ENCODE assay signal across 17 cellular contexts in the genomic region with DNA sequence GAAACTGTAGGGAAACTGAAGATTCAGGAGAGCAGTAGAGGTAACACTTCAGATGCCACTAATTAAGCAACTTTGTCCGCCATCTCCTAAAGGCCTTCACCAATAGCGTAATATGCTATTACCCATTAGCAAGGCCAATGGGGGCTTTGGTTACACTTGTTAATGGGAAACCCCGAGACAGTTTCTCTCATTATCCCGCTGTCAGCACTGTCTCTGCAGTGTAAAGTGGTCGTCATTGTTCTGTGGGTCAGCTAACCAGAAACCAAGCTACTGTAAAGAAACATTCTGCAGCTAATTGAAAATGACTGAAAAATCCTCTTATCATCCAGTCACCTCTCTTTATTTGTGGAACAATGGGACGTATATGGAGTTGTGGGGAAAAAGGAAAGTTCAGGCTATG.
"Had no signal": no experiment of that assay in that cellular context is flagged by ENCODE, and none has a peak within 500 bp of the region (broad histone marks: within the 10 kb centered on the region; RNA-seq: fewer than 3 reads in every experiment).

No MANE protein-coding gene starts in this region.

- H3K9me3 Mint-ChIP-seq: dendritic cell treated with granulocyte-macrophage colony-stimulating factor and Interleukin-4, amounts not matched to agents 40 ng/mL and 50 ng/mL, for 4 days; mesothelial cell of epicardium had no signal

- H3K4me3 Mint-ChIP-seq: dendritic cell treated with granulocyte-macrophage colony-stimulating factor and Interleukin-4, amounts not matched to agents 40 ng/mL and 50 ng/mL, for 4 days; mesothelial cell of epicardium had no signal

- ATAC-seq: foreskin keratinocyte, gastroesophageal sphincter, heart right ventricle, left cardiac atrium, left lung, left ventricle myocardium superior, lower lobe of right lung, mucosa of descending colon had no signal

- H3K4me1 ChIP-seq: colonic mucosa, esophagus muscularis mucosa, foreskin keratinocyte, gastroesophageal sphincter, heart right ventricle, left lung, lower lobe of right lung had no signal

- H3K4me3 ChIP-seq: colonic mucosa, esophagus muscularis mucosa, gastroesophageal sphincter, heart right ventricle, left lung, lower lobe of right lung, mucosa of descending colon had no signal

- DNase-seq: colonic mucosa; cortex of kidney; effector memory CD4-positive, alpha-beta T cell; foreskin keratinocyte; head of caudate nucleus; heart right ventricle; hippocampal formation; left cardiac atrium; left lung; left ventricle myocardium superior; lower lobe of right lung; mesenchymal stem cell; mucosa of descending colon had no signal

- H3K36me3 ChIP-seq: colonic mucosa, esophagus muscularis mucosa, gastroesophageal sphincter, heart right ventricle, left lung, lower lobe of right lung had no signal

- H3K36me3 Mint-ChIP-seq: mesothelial cell of epicardium had no signal

- H3K4me1 Mint-ChIP-seq: mesothelial cell of epicardium had no signal

- H3K9me3 ChIP-seq: colonic mucosa, esophagus muscularis mucosa, gastroesophageal sphincter, left lung, lower lobe of right lung, mucosa of descending colon had no signal

- H3K27me3 ChIP-seq: colonic mucosa, esophagus muscularis mucosa, foreskin keratinocyte, gastroesophageal sphincter, heart right ventricle, left lung had no signal

- H3K27ac Mint-ChIP-seq: dendritic cell treated with granulocyte-macrophage colony-stimulating factor and Interleukin-4, amounts not matched to agents 40 ng/mL and 50 ng/mL, for 4 days; mesothelial cell of epicardium had no signal

- H3K27ac ChIP-seq: colonic mucosa, esophagus muscularis mucosa, foreskin keratinocyte, gastroesophageal sphincter, heart right ventricle, left lung, lower lobe of right lung had no signal

- H3K27me3 Mint-ChIP-seq: dendritic cell treated with granulocyte-macrophage colony-stimulating factor and Interleukin-4, amounts not matched to agents 40 ng/mL and 50 ng/mL, for 4 days had no signal
